In the genomic region with DNA sequence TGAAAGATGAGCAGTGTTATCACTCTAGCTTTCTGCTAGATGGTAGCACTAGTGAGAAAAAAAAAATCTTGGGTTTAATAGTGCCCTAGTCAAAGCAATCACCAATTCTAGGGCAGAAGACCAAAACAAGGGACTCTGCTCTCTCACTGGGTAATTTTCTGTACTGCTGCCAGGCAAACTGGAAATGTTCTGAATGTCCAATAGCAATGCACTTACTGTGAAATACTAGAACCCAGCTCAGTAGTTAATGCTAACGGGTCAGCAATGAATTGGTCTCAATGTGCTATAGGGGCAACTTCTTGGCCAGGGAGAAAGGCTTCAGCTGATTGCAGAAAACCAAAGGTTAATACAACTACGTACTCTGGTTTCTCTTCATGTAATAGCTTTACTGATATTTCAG, we compare ENCODE assay signal across 8 cellular contexts. TPM values are rescaled to one million over a fixed set of nuclear protein-coding genes. Genes with fewer than 3 reads are reported as not detected.
DNase-seq lines count a peak whose midpoint lies in the region; TF ChIP-seq lines count a peak whose summit lies in the region.

No MANE protein-coding gene starts in this region.

- POLR2A ChIA-PET in AG04449 (lab: Yijun Ruan, JAX), result interaction anchor here (1.3 to 2.0 kb wide), 2 partner anchors 10 to 92 kb away, joined by 3 to 5 read pairs; no protein-coding TSS in a partner anchor

- DNase-seq in AG04449 (ENCODE audit: low read depth, low spot score) (no peak), colonic mucosa (peak; percentile 50), myocyte (ENCODE audit: low read depth) (peak; percentile 64), A172 (ENCODE audit: low spot score) (no peak), NCI-H2227 (lab: John Stamatoyannopoulos, UW; ENCODE audit: unreplicated experiment) (no peak), RKO (ENCODE audit: low spot score) (no peak), SW 1271 (lab: John Stamatoyannopoulos, UW) (no peak)

- H3K27me3 ChIP-seq in colonic mucosa, result no peaks in the 10 kb centered on the region

- H3K4me1 ChIP-seq in colonic mucosa, result peaks cover 5% of the 10 kb centered on the region

- no peaks in the 10 kb centered on the region for H3K9me3 ChIP-seq in KOPT-K1 (ENCODE audit: insufficient read depth, low read length, poor library complexity, severe bottlenecking)
- no peaks in the 10 kb centered on the region for H3K9me3 ChIP-seq in colonic mucosa

- H3K9ac ChIP-seq in colonic mucosa (ENCODE audit: low read depth in 2 of 2, low read length in 2 of 2), result peak overlapping the region in 1 of 2 donors; percentile 92

- intact Hi-C loops in colonic mucosa (cut with DNase I), result loop anchor here (2.0 kb wide), 1 partner anchor 51 kb away; no protein-coding TSS in a partner anchor

- H3K4me3 ChIP-seq in AG04449 (ENCODE audit: low read depth, low read length), result peak overlapping the region; percentile 86
- peak overlapping the region; percentile 10 for H3K4me3 ChIP-seq in colonic mucosa

- TF ChIP-seq CTCF in AG04449 (IDR thresholded peaks at IDR 0.05; ENCODE audit: insufficient read depth, low read length, missing control alignments), result no peak
- TF ChIP-seq CTCF in colonic mucosa (IDR thresholded peaks at IDR 0.05), result no peak

- H3K27ac ChIP-seq in KOPT-K1 (ENCODE audit: low read depth, low read length, poor library complexity, severe bottlenecking), result peak overlapping the region; percentile 20
- peak overlapping the region; percentile 67 for H3K27ac ChIP-seq in colonic mucosa

- H3K36me3 ChIP-seq in KOPT-K1 (ENCODE audit: insufficient read depth, low read length), result no peaks in the 10 kb centered on the region
- no peaks in the 10 kb centered on the region for H3K36me3 ChIP-seq in colonic mucosa

- CTCF ChIA-PET in AG04449 (lab: Yijun Ruan, JAX), result interaction anchor here (0.8 to 7.4 kb wide), 9 partner anchors 8 to 303 kb away, joined by 3 to 39 read pairs (median 4); a partner anchor contains a TSS

RNA-seq across cellular contexts. Expression of a gene that starts 2.2 kb away (rescaled TPM):
- total RNA-seq in colonic mucosa (10 to 100 TPM; 31.1 to 38.5 TPM), myocyte (15.5 and 25.3 TPM in 2 replicates)
- 23.9 TPM for polyA plus RNA-seq in myocyte (2012)
- total RNA-seq in A172 (2014; rRNA removed; shearing (Covaris generic)), result 3.9 and 9.2 TPM in 2 replicates

RNA-seq across cellular contexts. Expression of a gene that starts 51.9 kb away (rescaled TPM):
- total RNA-seq in colonic mucosa, result 100 to 1,000 TPM; 346 to 392 TPM
- total RNA-seq in myocyte, result 411 and 520 TPM in 2 replicates
- 434 TPM for polyA plus RNA-seq in myocyte (2012)
- total RNA-seq in A172 (2014; rRNA removed; shearing (Covaris generic)), result 393 and 458 TPM in 2 replicates

Comparison
In these comparisons a context has a peak if more than half of its experiments do, and no peak if none do; other contexts are left out.
1. DNase-seq: peak in colonic mucosa (single experiment) and myocyte (single experiment); none in AG04449 (single experiment), A172 (single experiment), NCI-H2227 (single experiment), RKO (single experiment) and SW 1271 (0 of 2).